1 cellular context compared by ENCODE assay signal in the genomic region with DNA sequence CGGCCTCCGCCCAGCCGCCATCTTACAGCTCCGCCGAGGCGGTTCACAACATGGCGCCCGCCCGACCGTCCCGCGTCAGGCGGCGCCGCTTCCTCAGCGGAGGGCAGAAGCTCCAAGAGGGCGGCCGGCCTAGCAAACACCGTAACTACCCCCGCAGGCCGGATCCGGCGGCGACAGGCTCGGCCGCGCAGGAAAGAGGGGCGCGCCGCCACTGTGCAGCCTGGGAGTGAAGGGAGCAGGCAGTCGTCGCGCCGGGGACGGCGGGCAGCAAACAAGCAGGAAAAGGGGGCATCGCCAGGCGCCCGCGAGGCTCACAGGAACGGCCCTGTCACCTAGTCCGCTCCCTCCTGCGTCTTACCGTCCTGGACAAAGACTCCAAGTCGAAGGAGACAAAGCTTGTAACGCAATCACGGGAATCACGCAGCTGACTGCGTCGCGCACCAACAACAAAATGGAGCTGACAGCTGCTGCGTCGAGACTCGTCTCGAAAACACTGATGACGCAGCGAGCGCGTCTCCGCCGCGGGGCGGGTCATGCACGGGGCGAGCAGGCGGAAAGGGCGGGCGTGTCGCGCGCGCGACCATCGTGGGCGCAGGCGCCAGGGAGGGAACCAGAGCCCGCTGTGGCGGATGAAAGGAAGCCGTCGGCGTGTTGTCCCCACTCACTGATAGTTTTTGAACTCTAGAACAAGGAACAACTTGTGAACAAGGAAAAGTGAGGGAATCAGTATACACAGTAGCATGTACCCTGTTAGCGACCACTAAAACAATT.
TF ChIP-seq lines count a peak whose summit lies in the region.

TSS of gene CLK1 (minus strand) at position 453 of the 771 bp plus-strand sequence. CDS start 2,796 bp downstream, outside the sequence.

TF ChIP-seq in HepG2, 621 proteins besides CTCF, POLR2A, EP300 and RAD21 (continued from another document and continues in another):
- peak; percentile 80 for TF ChIP-seq ARID5B (CRISPR knock-in tag; IDR thresholded peaks at IDR 0.05)
- peak; percentile 98 for TF ChIP-seq ARNT2 (CRISPR knock-in tag; IDR thresholded peaks at IDR 0.05; ENCODE audit: low read depth)
- TF ChIP-seq IRF9 (CRISPR knock-in tag; IDR thresholded peaks at IDR 0.05; ENCODE audit: borderline replicate concordance) = peak; percentile 99
- TF ChIP-seq JUNB (CRISPR knock-in tag; IDR thresholded peaks at IDR 0.05; ENCODE audit: borderline replicate concordance) = no peak; the same call in 1 of the 2 replicates
- peak; percentile 58 for TF ChIP-seq ONECUT2 (CRISPR knock-in tag; IDR thresholded peaks at IDR 0.05)
- peak; percentile 96 for TF ChIP-seq BATF2 (CRISPR knock-in tag; IDR thresholded peaks at IDR 0.05)
- peak in 1 of 2 experiments; percentile 52; a peak in 2 of 4 replicates for TF ChIP-seq REST (IDR thresholded peaks at IDR 0.05; ENCODE audit: borderline replicate concordance in 1 of 2, low read depth in 1 of 2, low read length in 2 of 2)
- TF ChIP-seq NCOA5 (CRISPR knock-in tag; IDR thresholded peaks at IDR 0.05) = peak; percentile 89; the same call in 1 of the 2 replicates
- TF ChIP-seq SP2 (CRISPR knock-in tag; IDR thresholded peaks at IDR 0.05) = peak; percentile 54
- TF ChIP-seq ZNF703 (CRISPR knock-in tag; IDR thresholded peaks at IDR 0.05; ENCODE audit: borderline replicate concordance) = peak; percentile 81; the same call in 1 of the 2 replicates
- no peak; the same call in 1 of the 2 replicates for TF ChIP-seq NR2F6 (IDR thresholded peaks at IDR 0.05)
- TF ChIP-seq NR2F6 (CRISPR knock-in tag; IDR thresholded peaks at IDR 0.05) = peak; percentile 83
- no peak for TF ChIP-seq BCLAF1 (IDR thresholded peaks at IDR 0.05)
- peak; percentile 93 for TF ChIP-seq ZNF407 (CRISPR knock-in tag; IDR thresholded peaks at IDR 0.05; ENCODE audit: not compliant biosample characterization)
- TF ChIP-seq ZNF280D (CRISPR knock-in tag; IDR thresholded peaks at IDR 0.05) = no peak; the same call in none of the 2 replicates
- TF ChIP-seq TRIM24 (CRISPR knock-in tag; IDR thresholded peaks at IDR 0.05) = 0 out of 2 replicates have a peak, but pooled peaks have one; percentile 56
- no peak for TF ChIP-seq CENPX (CRISPR knock-in tag; IDR thresholded peaks at IDR 0.05)
- peak; percentile 87 for TF ChIP-seq ZNF296 (CRISPR knock-in tag; conservative IDR thresholded peaks at IDR 0.05)
- TF ChIP-seq ZNF652 (CRISPR knock-in tag; IDR thresholded peaks at IDR 0.05; ENCODE audit: borderline replicate concordance, low read depth) = no peak; the same call in 1 of the 2 replicates
